1 cellular context compared by ENCODE assay signal in genomic region chr2:162106146-162106551, GRCh38.
TF ChIP-seq lines count a peak whose summit lies in the region.

No MANE protein-coding gene starts in this region.

TF ChIP-seq in IMR-90, 13 proteins besides CTCF, POLR2A, EP300 and RAD21:
- TF ChIP-seq CEBPB (IDR thresholded peaks at IDR 0.05; ENCODE audit: low read depth, low read length) (peak; percentile 9; the same call in 1 of the 2 replicates), NFE2L2 (IDR thresholded peaks at IDR 0.05; ENCODE audit: low read depth, low read length) (no peak), USF2 (IDR thresholded peaks at IDR 0.05; ENCODE audit: low read depth, low read length) (peak; percentile 85), ELK1 (IDR thresholded peaks at IDR 0.05; ENCODE audit: borderline replicate concordance, low read depth, low read length) (no peak)
